ENCODE assay signal across 20 cellular contexts in the genomic region with DNA sequence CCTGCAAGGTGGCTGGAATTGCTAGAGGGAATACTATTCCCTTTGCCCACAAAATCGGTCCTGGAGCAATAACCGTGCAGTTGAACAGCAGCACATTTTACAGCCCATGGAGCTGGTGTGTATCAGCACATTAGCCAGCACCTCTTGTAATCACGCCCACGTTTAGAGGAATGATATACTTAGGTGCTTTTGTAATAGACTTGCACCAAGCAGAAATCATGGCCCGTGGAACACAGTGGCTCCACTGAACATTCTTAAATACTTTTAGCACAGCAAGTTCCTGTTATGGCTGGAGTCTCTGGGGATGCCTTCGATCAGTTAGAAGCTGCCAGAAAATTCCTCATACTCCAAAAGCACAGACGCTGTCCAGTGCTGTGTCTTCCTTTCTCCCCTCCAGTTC.
DNase-seq lines count a peak whose midpoint lies in the region; ATAC-seq and TF ChIP-seq lines count a peak whose summit lies in the region.
"Had no signal": no experiment of that assay in that cellular context is flagged by ENCODE, and none has a peak within 500 bp of the region (broad histone marks: within the 10 kb centered on the region; RNA-seq: fewer than 3 reads in every experiment).

No MANE protein-coding gene starts in this region.

- H3K4me3 Mint-ChIP-seq in MCF 10A (ENCODE audit: unreplicated experiment) (no peak overlapping the region), endodermal cell (peak overlapping the region; percentile 3)
- H3K4me3 Mint-ChIP-seq: B cell; CD4-positive, CD25-positive, alpha-beta regulatory T cell; CD8-positive, alpha-beta T cell; GM23338; H9 had no signal

- no peaks in the 10 kb centered on the region for H3K79me2 ChIP-seq in mammary epithelial cell (ENCODE audit: insufficient read depth, low read length)

- no peak overlapping the region for H3K4me2 ChIP-seq in mammary epithelial cell (ENCODE audit: insufficient read depth, low read depth, low read length)
- H3K4me2 ChIP-seq: BLaER1, GM23338 had no signal

- POLR2A ChIA-PET in MCF 10A (lab: Yijun Ruan, JAX), result no interaction called here

- BruUV-seq in MCF 10A (replicated peaks; lab: Mats Ljungman, UMichigan) (no TSS peak), mammary epithelial cell (replicated peaks; lab: Mats Ljungman, UMichigan) (no TSS peak)

- H3K27ac Mint-ChIP-seq in MCF 10A (ENCODE audit: low read depth, unreplicated experiment) (no peak overlapping the region), endodermal cell (no peak overlapping the region)
- H3K27ac Mint-ChIP-seq: B cell; CD4-positive, CD25-positive, alpha-beta regulatory T cell; CD8-positive, alpha-beta T cell; GM23338; H9 had no signal

- H3K27me3 Mint-ChIP-seq in MCF 10A (ENCODE audit: insufficient read depth, unreplicated experiment), result peaks cover 17% of the 10 kb centered on the region
- peaks cover 11% of the 10 kb centered on the region for H3K27me3 Mint-ChIP-seq in endodermal cell (ENCODE audit: insufficient read depth)

- no peaks in the 10 kb centered on the region for H3K9me3 Mint-ChIP-seq in MCF 10A (ENCODE audit: unreplicated experiment)
- H3K9me3 Mint-ChIP-seq in endodermal cell, result no peaks in the 10 kb centered on the region
- H3K9me3 Mint-ChIP-seq: CD8-positive, alpha-beta T cell; GM23338; H9 had no signal

- TF ChIP-seq CTCF in MCF 10A (IDR thresholded peaks at IDR 0.05; ENCODE audit: unreplicated experiment), result no peak
- TF ChIP-seq CTCF in mammary epithelial cell (conservative IDR thresholded peaks at IDR 0.05 in 1 of 2, IDR thresholded peaks at IDR 0.05 in 1 of 2; ENCODE audit: extremely low read depth in 1 of 2, insufficient read depth in 1 of 2, low read depth in 1 of 2, low read length in 2 of 2), result no peak
- TF ChIP-seq CTCF in endodermal cell (conservative IDR thresholded peaks at IDR 0.05), result no peak

- intact Hi-C loops in MCF 10A (cut with micrococcal nuclease) (no loop called here), mammary epithelial cell (cut with micrococcal nuclease) (no loop called here), left cardiac atrium (cut with DNase I) (no loop called here), right cardiac atrium (cut with DNase I) (no loop called here)

- 2% methylated on average over 5 of the region's 7 CpGs for WGBS in mammary epithelial cell (ENCODE audit: low coverage, missing lambda C conversion rate)
- WGBS in endodermal cell (ENCODE audit: insufficient coverage in 1 of 2, insufficient read length in 1 of 2), 2 experiments, result 78 to 92% methylated on average over 4 to 7 of the region's 7 CpGs
- 32% methylated on average over 7 of the region's 7 CpGs for WGBS in right cardiac atrium

- H3K9ac ChIP-seq in mammary epithelial cell (ENCODE audit: insufficient read depth, low read length), result no peak overlapping the region
- H3K9ac ChIP-seq in endodermal cell (ENCODE audit: extremely low read depth, low read length, poor library complexity, severe bottlenecking), result no peak overlapping the region
- H3K9ac ChIP-seq: BLaER1 had no signal

- H3K27me3 ChIP-seq in mammary epithelial cell (ENCODE audit: insufficient read depth, low read length), result no peaks in the 10 kb centered on the region
- H3K27me3 ChIP-seq in endodermal cell (ENCODE audit: control insufficient read depth, insufficient read depth, low read length, poor library complexity, severe bottlenecking), result no peaks in the 10 kb centered on the region
- H3K27me3 ChIP-seq in right cardiac atrium (ENCODE audit: control insufficient read depth, insufficient read depth), result no peaks in the 10 kb centered on the region
- H3K27me3 ChIP-seq: BLaER1 had no signal

- peak; percentile 59 to 63 for ATAC-seq in left cardiac atrium
- ATAC-seq in right cardiac atrium, result peak; percentile 14 to 24
- no peak for ATAC-seq in GM19023 (IDR thresholded peaks at IDR 0.05; ENCODE audit: unreplicated experiment)
- ATAC-seq in HG03139 (IDR thresholded peaks at IDR 0.05; ENCODE audit: unreplicated experiment), result no peak
- ATAC-seq: CD8-positive, alpha-beta T cell; GM23338; HCT116 had no signal

- no peaks in the 10 kb centered on the region for H3K9me3 ChIP-seq in mammary epithelial cell (replicated peaks; ENCODE audit: insufficient read depth, low read length)
- H3K9me3 ChIP-seq in endodermal cell (ENCODE audit: control insufficient read depth, low read length), result no peaks in the 10 kb centered on the region
- no peaks in the 10 kb centered on the region for H3K9me3 ChIP-seq in right cardiac atrium (ENCODE audit: control insufficient read depth, low read length)
- H3K9me3 ChIP-seq: BLaER1, Caco-2 had no signal

- H3K4me1 Mint-ChIP-seq in MCF 10A (ENCODE audit: insufficient read depth, unreplicated experiment) (no peaks in the 10 kb centered on the region), endodermal cell (peaks cover 43% of the 10 kb centered on the region)
- H3K4me1 Mint-ChIP-seq: B cell; CD4-positive, CD25-positive, alpha-beta regulatory T cell had no signal

- no peak overlapping the region for H3K27ac ChIP-seq in mammary epithelial cell (ENCODE audit: insufficient read depth, low read depth, low read length)
- H3K27ac ChIP-seq in endodermal cell (ENCODE audit: low read depth, low read length), result no peak overlapping the region
- H3K27ac ChIP-seq in right cardiac atrium (ENCODE audit: low read length), result no peak overlapping the region
- H3K27ac ChIP-seq: 22Rv1, BLaER1, C4-2B had no signal

- in situ Hi-C loops in mammary epithelial cell (cut with MboI; ENCODE audit: low sequenced_read_pairs in 2 of 2), result no loop called here

- no peaks in the 10 kb centered on the region for H4K20me1 ChIP-seq in mammary epithelial cell (ENCODE audit: insufficient read depth, low read length)
- H4K20me1 ChIP-seq: BLaER1 had no signal

- DNase-seq in MCF 10A (ENCODE audit: unreplicated experiment) (peak; percentile 15), mammary epithelial cell (no peak), endodermal cell (no peak), left cardiac atrium (no peak), right cardiac atrium (no peak)
- DNase-seq in activated CD4-positive, CD25-positive, alpha-beta regulatory T cell treated with anti-CD3 and anti-CD28 coated beads, Interleukin-2, amount 50 U/mL, for 72 hours, result no peak
- DNase-seq: Caco-2; CD4-positive, CD25-positive, alpha-beta regulatory T cell; CD8-positive, alpha-beta T cell; DMS153; DND-41; H9 had no signal

- H3K36me3 ChIP-seq in mammary epithelial cell (ENCODE audit: insufficient read depth, low read length) (no peaks in the 10 kb centered on the region), endodermal cell (ENCODE audit: control insufficient read depth, insufficient read depth, low read length) (no peaks in the 10 kb centered on the region)
- H3K36me3 ChIP-seq: BLaER1 had no signal

- no peaks in the 10 kb centered on the region for H3K36me3 Mint-ChIP-seq in MCF 10A (ENCODE audit: insufficient read depth, unreplicated experiment)
- H3K36me3 Mint-ChIP-seq in endodermal cell (ENCODE audit: low read depth), result no peaks in the 10 kb centered on the region
- H3K36me3 Mint-ChIP-seq: CD4-positive, CD25-positive, alpha-beta regulatory T cell; CD8-positive, alpha-beta T cell had no signal

- no peak overlapping the region for H2AFZ ChIP-seq in mammary epithelial cell (ENCODE audit: low read depth, low read length)
- H2AFZ ChIP-seq: GM23338 had no signal

- dilution Hi-C loops in mammary epithelial cell (cut with HindIII; ENCODE audit: low sequenced_read_pairs), result no loop called here

- CTCF ChIA-PET in MCF 10A (lab: Yijun Ruan, JAX), result no interaction called here
- CTCF ChIA-PET in mammary epithelial cell (lab: Charles Lee; ENCODE audit: low non-redundant PET), result no interaction called here

- H3K4me3 ChIP-seq in mammary epithelial cell (replicated peaks in 1 of 3; ENCODE audit: insufficient read depth in 1 of 3, low read depth in 2 of 3, low read length in 3 of 3) (no peak overlapping the region), endodermal cell (ENCODE audit: low read length) (peak overlapping the region; percentile 31), right cardiac atrium (ENCODE audit: low read length) (no peak overlapping the region)
- H3K4me3 ChIP-seq: BLaER1, GM23338 had no signal

- H3K4me1 ChIP-seq in mammary epithelial cell (ENCODE audit: insufficient read depth, low read length) (no peaks in the 10 kb centered on the region), endodermal cell (ENCODE audit: control insufficient read depth, insufficient read depth, low read length) (peaks cover 23% of the 10 kb centered on the region), right cardiac atrium (ENCODE audit: control insufficient read depth, insufficient read depth, low read length) (no peaks in the 10 kb centered on the region)
- H3K4me1 ChIP-seq: BLaER1, Caco-2 had no signal

Comparison
In these comparisons a context has a peak if more than half of its experiments do, and no peak if none do; other contexts are left out.
1. ATAC-seq: peak in left cardiac atrium (2 of 2) and right cardiac atrium (2 of 2); none in GM19023 (single experiment) and HG03139 (single experiment).